ENCODE assay signal across 30 cellular contexts in the genomic region with DNA sequence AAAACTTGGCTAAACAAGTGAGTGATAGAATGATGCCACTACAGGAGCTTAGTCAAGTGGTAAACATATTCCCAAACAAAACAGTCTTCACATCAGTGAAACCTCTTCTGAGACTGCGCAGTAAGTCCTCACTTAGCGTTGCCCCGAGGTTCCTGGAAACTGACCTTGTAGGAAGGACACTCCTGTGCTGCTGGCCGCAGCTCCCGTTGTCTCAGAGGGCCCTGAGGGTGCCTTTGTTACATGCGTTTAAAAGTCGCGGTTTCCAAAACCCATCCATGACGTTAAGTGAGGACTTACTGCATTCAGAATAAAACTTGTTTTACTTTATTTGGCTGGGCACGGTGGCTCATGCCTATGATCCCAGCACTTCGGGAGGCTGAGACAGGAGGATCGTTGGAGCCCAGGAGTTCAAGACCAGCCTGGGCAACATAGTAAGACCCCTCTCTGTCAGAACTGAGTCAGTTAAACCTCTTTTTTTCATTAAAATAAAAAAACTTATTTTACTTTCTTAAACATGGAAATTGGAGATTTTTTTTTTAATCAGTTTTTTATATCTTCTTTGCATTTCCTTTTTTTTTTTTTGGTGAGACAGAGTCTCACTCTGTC. TPM values are rescaled to one million over a fixed set of nuclear protein-coding genes. Genes with fewer than 3 reads are reported as not detected.
DNase-seq lines count a peak whose midpoint lies in the region; ATAC-seq, FAIRE-seq and TF ChIP-seq lines count a peak whose summit lies in the region.
"Had no signal": no experiment of that assay in that cellular context is flagged by ENCODE, and none has a peak within 500 bp of the region (broad histone marks: within the 10 kb centered on the region; RNA-seq: fewer than 3 reads in every experiment).

No MANE protein-coding gene starts in this region.

- DNase-seq in left ventricle myocardium superior (peak; percentile 1), heart right ventricle (no peak), SK-N-MC (ENCODE audit: low read depth, low spot score) (no peak), H1 (ENCODE audit: low read depth in 1 of 2, low spot score in 2 of 2) (no peak), SK-N-DZ (ENCODE audit: low spot score) (no peak), iPS-NIHi7 (ENCODE audit: extremely low spot score) (no peak), mesendoderm (no peak)
- DNase-seq: ACHN; activated CD4-positive, alpha-beta T cell treated with anti-CD3 and anti-CD28 coated beads for 4 hours; BE2C; cortex of kidney; endodermal cell; esophagus squamous epithelium; foreskin melanocyte; HFFc6; hippocampal formation; Karpas-422; left ventricle myocardium inferior; NCI-H1436; NCI-H2107; NCI-H446; NCI-H774; ovary; RPMI8226; SK-N-SH; stimulated activated CD4-positive, alpha-beta T cell treated with anti-CD3 and anti-CD28 coated beads, Interleukin-2, amount 100 ng/mL, for 24 hours; stomach; thyroid gland had no signal

- H3K9me3 ChIP-seq in heart right ventricle (no peaks in the 10 kb centered on the region), SK-N-MC (ENCODE audit: low read depth, low read length) (no peaks in the 10 kb centered on the region), H1 (ENCODE audit: insufficient read depth in 2 of 2, low read depth in 1 of 2, low read length in 1 of 2) (no peaks in the 10 kb centered on the region)
- H3K9me3 ChIP-seq: BE2C, esophagus squamous epithelium, left ventricle myocardium inferior, ovary, SK-N-SH, stomach, thyroid gland had no signal

- H2BK120ac ChIP-seq in H1 (replicated peaks; ENCODE audit: low read depth, low read length), result peak overlapping the region; percentile 11
- no peak overlapping the region for H2BK120ac ChIP-seq in mesendoderm (ENCODE audit: low read depth, low read length)

- no peak overlapping the region for H3K4ac ChIP-seq in H1 (replicated peaks; ENCODE audit: insufficient read length, low read depth, low read length)
- H3K4ac ChIP-seq in mesendoderm (ENCODE audit: low read depth, low read length), result no peak overlapping the region

- H3K79me1 ChIP-seq in H1 (ENCODE audit: low read depth, low read length) (no peaks in the 10 kb centered on the region), mesendoderm (ENCODE audit: low read length) (no peaks in the 10 kb centered on the region)

- no peaks in the 10 kb centered on the region for H3K79me2 ChIP-seq in H1 (ENCODE audit: control insufficient read depth in 1 of 2, insufficient read depth in 2 of 2, low read length in 2 of 2)
- no peaks in the 10 kb centered on the region for H3K79me2 ChIP-seq in mesendoderm (ENCODE audit: control insufficient read depth, insufficient read depth, low read length)

- ATAC-seq in left ventricle myocardium superior, result no peak
- no peak for ATAC-seq in heart right ventricle

- H3K4me1 ChIP-seq in heart right ventricle, result no peaks in the 10 kb centered on the region
- peaks cover 0 to 16% (median 6%) of the 10 kb centered on the region in 4 experiments; a peak in 5 of 7 replicates for H3K4me1 ChIP-seq in H1 (replicated peaks in 1 of 4; ENCODE audit: control insufficient read depth in 3 of 4, insufficient read depth in 4 of 4, low read length in 3 of 4)
- no peaks in the 10 kb centered on the region for H3K4me1 ChIP-seq in mesendoderm (ENCODE audit: control insufficient read depth, low read depth, low read length)
- H3K4me1 ChIP-seq: BE2C, esophagus squamous epithelium, left ventricle myocardium inferior, stomach, thyroid gland had no signal

- no peak overlapping the region for H3K4me3 ChIP-seq in heart right ventricle
- H3K4me3 ChIP-seq in SK-N-MC, result no peak overlapping the region
- H3K4me3 ChIP-seq in H1 (ENCODE audit: extremely low read depth in 1 of 4, insufficient read depth in 2 of 4, low read depth in 3 of 4, low read length in 4 of 4), result no peak overlapping the region
- no peak overlapping the region for H3K4me3 ChIP-seq in mesendoderm (ENCODE audit: low read length)
- H3K4me3 ChIP-seq: esophagus squamous epithelium, left ventricle myocardium inferior, ovary, stomach, thyroid gland had no signal

- WGBS in heart right ventricle, 2 donors, result 94% methylated on average over 12 of the region's 12 CpGs
- WGBS in H1 (ENCODE audit: extremely low coverage in 1 of 2, insufficient coverage in 1 of 2, insufficient read length in 1 of 2, insufficient replicate concordance in 2 of 2, low coverage in 1 of 2, low lambda C conversion rate in 2 of 2, missing lambda C conversion rate in 1 of 2), 2 experiments, result 77% methylated on average over 12 of the region's 12 CpGs; no CpG with 5 or more reads in 1 of the 2 experiments
- no CpG with 5 or more reads among the region's 12 CpGs for WGBS in mesendoderm (ENCODE audit: extremely low coverage, insufficient coverage, low lambda C conversion rate)

- H2BK15ac ChIP-seq in H1 (ENCODE audit: low read length) (no peak overlapping the region; the same call in 1 of the 2 replicates), mesendoderm (replicated peaks; ENCODE audit: low read depth) (no peak overlapping the region)

- H3K27ac ChIP-seq in heart right ventricle (peak overlapping the region in 1 of 10 donors; percentile 47), SK-N-MC (peak overlapping the region; percentile 74), H1 (ENCODE audit: low read depth, low read length) (no peak overlapping the region), mesendoderm (ENCODE audit: low read depth, low read length) (no peak overlapping the region)
- H3K27ac ChIP-seq: esophagus squamous epithelium, HL-60, left ventricle myocardium inferior, ovary, stomach, thyroid gland had no signal

- peak overlapping the region; percentile 18; the same call in 1 of the 2 replicates for H2BK12ac ChIP-seq in H1 (ENCODE audit: low read depth, low read length)

- no peaks in the 10 kb centered on the region for H4K20me1 ChIP-seq in H1 (replicated peaks in 1 of 2; ENCODE audit: control insufficient read depth in 1 of 2, insufficient read depth in 2 of 2, low read length in 2 of 2)

- peak overlapping the region; percentile 77; the same call in 1 of the 2 replicates for H2BK20ac ChIP-seq in H1 (ENCODE audit: low read length)

- no peak overlapping the region for H4K5ac ChIP-seq in H1 (ENCODE audit: insufficient read length, low read depth, low read length)
- no peak overlapping the region for H4K5ac ChIP-seq in mesendoderm (ENCODE audit: low read length)

- H3K18ac ChIP-seq in H1 (ENCODE audit: extremely low read depth, low read length) (peak overlapping the region; percentile 48), mesendoderm (ENCODE audit: low read length) (no peak overlapping the region)

- 0 out of 2 replicates have a peak, but pooled peaks cover 2% of the 10 kb centered on the region for H3K23me2 ChIP-seq in H1 (ENCODE audit: low read depth, low read length)

- peak overlapping the region; percentile 86; the same call in 1 of the 2 replicates for H2BK5ac ChIP-seq in H1 (ENCODE audit: low read depth, low read length)
- no peak overlapping the region for H2BK5ac ChIP-seq in mesendoderm (ENCODE audit: low read length)

- no peaks in the 10 kb centered on the region for H3K27me3 ChIP-seq in heart right ventricle
- H3K27me3 ChIP-seq in H1 (replicated peaks in 1 of 4; ENCODE audit: control insufficient read depth in 3 of 4, extremely low read depth in 1 of 4, insufficient read depth in 3 of 4, low read length in 3 of 4), result no peaks in the 10 kb centered on the region
- H3K27me3 ChIP-seq in mesendoderm (ENCODE audit: insufficient read depth, low read length, poor library complexity), result no peaks in the 10 kb centered on the region
- H3K27me3 ChIP-seq: BE2C, esophagus squamous epithelium, ovary, stomach, thyroid gland had no signal

- no peak overlapping the region for H3K4me2 ChIP-seq in H1 (ENCODE audit: insufficient read depth in 1 of 2, low read depth in 2 of 2, low read length in 2 of 2)
- H3K4me2 ChIP-seq in mesendoderm (ENCODE audit: low read length), result no peak overlapping the region
- H3K4me2 ChIP-seq: SK-N-SH had no signal

- H2AK5ac ChIP-seq in H1 (ENCODE audit: low read depth, low read length) (no peak overlapping the region), mesendoderm (ENCODE audit: low read length) (no peak overlapping the region)

- no peak for TF ChIP-seq POLR2A in H1 (IDR thresholded peaks at IDR 0.05; ENCODE audit: control extremely low read depth in 1 of 2, low read depth in 2 of 2, low read length in 2 of 2)

- TF ChIP-seq EP300 in H1 (IDR thresholded peaks at IDR 0.05; ENCODE audit: borderline replicate concordance in 1 of 2, low read depth in 2 of 2, low read length in 2 of 2), result no peak

- TF ChIP-seq CTCF in heart right ventricle (IDR thresholded peaks at IDR 0.05), result no peak
- TF ChIP-seq CTCF in H1 (IDR thresholded peaks at IDR 0.05; ENCODE audit: control extremely low read depth in 1 of 3, insufficient read depth in 1 of 3, low read depth in 1 of 3, low read length in 3 of 3), result no peak

- no peak overlapping the region for H3K14ac ChIP-seq in H1 (ENCODE audit: insufficient read length)

- H2AFZ ChIP-seq in H1 (ENCODE audit: low read length), result no peak overlapping the region

- intact Hi-C loops in left ventricle myocardium superior (cut with micrococcal nuclease) (no loop called here), heart right ventricle (cut with DNase I) (no loop called here)

- no peak for FAIRE-seq in H1 (lab: Jason Lieb, UNC)
- FAIRE-seq: islet of Langerhans had no signal

- peaks cover 0 to 84% (median 37%) of the 10 kb centered on the region in 9 donors for H3K36me3 ChIP-seq in heart right ventricle
- H3K36me3 ChIP-seq in SK-N-MC (ENCODE audit: insufficient read depth, low read length), result peaks cover 32% of the 10 kb centered on the region
- peaks cover 4 to 18% (median 11%) of the 10 kb centered on the region in 4 experiments; a peak in 5 of 8 replicates for H3K36me3 ChIP-seq in H1 (ENCODE audit: control insufficient read depth in 2 of 4, insufficient read depth in 4 of 4, low read length in 3 of 4)
- peaks cover 3% of the 10 kb centered on the region for H3K36me3 ChIP-seq in mesendoderm (ENCODE audit: control insufficient read depth, insufficient read depth, low read length)
- H3K36me3 ChIP-seq: ovary had no signal

- no peak overlapping the region for H4K8ac ChIP-seq in H1 (ENCODE audit: extremely low read depth, insufficient read depth, low read length)
- no peak overlapping the region for H4K8ac ChIP-seq in mesendoderm (ENCODE audit: low read depth, low read length)

- H4K91ac ChIP-seq in H1 (replicated peaks; ENCODE audit: insufficient read length, low read length), result peak overlapping the region; percentile 20

- TF ChIP-seq RAD21 in H1 (IDR thresholded peaks at IDR 0.05 in 1 of 2, conservative IDR thresholded peaks at IDR 0.05 in 1 of 2; ENCODE audit: low read depth in 2 of 2, low read length in 2 of 2), result no peak

- H3K56ac ChIP-seq in H1 (replicated peaks; ENCODE audit: insufficient read length, low read depth, low read length) (no peak overlapping the region), mesendoderm (ENCODE audit: low read length) (no peak overlapping the region)

- no peak overlapping the region for H3K9ac ChIP-seq in SK-N-MC (ENCODE audit: insufficient read length)
- no peak overlapping the region for H3K9ac ChIP-seq in H1 (replicated peaks in 1 of 4; ENCODE audit: extremely low read depth in 1 of 4, low read depth in 3 of 4, low read length in 3 of 4)
- H3K9ac ChIP-seq in mesendoderm (ENCODE audit: low read length), result no peak overlapping the region
- H3K9ac ChIP-seq: SK-N-SH had no signal

- POLR2A ChIA-PET in H1 (lab: Charles Lee; ENCODE audit: partially characterized antibody), result interaction anchor here (1.9 kb wide), 1 partner anchor 11 kb away, joined by 7 read pairs; no protein-coding TSS in a partner anchor

- CTCF ChIA-PET in H1 (lab: Charles Lee; ENCODE audit: partially characterized antibody), result interaction anchor here (1.0 kb wide), 1 partner anchor 11 kb away, joined by 3 read pairs; no protein-coding TSS in a partner anchor

- no peak overlapping the region for H3K23ac ChIP-seq in H1 (ENCODE audit: insufficient read length)
- no peak overlapping the region for H3K23ac ChIP-seq in mesendoderm (ENCODE audit: low read length)

RNA-seq across cellular contexts. Expression of gene DIP2A, which starts 36.0 kb away (rescaled TPM):
- total RNA-seq in left ventricle myocardium superior (28.5 TPM), heart right ventricle (10 to 100 TPM; 19.7 to 24.9 (median 22.9) TPM)
- polyA plus RNA-seq in heart right ventricle (10 to 100 TPM in 1 of 2 donors, 1 to 10 TPM in 1; 9.4 to 45.2 TPM), H1 (2011; rRNA removed) (16.0 and 23.2 TPM in 2 replicates)
- 24.4 and 27.1 TPM in 2 replicates for total RNA-seq in H1 (2021; fragmentation: NEBNext Ultra II Directional; extraction: Animal tissue kit (Norgen Biotek cat#: 25700))
- polyA plus RNA-seq in H1 (2011; cell fraction: cytosol; rRNA removed), result 26.8 TPM
- polyA plus RNA-seq in H1 (2011; cell fraction: nucleus; rRNA removed), result 86.2 TPM
- polyA plus RNA-seq in H1 (2012, experiment 1 of 2), result 17.7 to 23.0 TPM (median 21.3 TPM) in 4 replicates
- polyA plus RNA-seq in H1 (2012, experiment 2 of 2), result 5.8 TPM
- polyA plus RNA-seq in H1 (2013, experiment 1 of 2), result 11.7 TPM
- polyA plus RNA-seq in H1 (2013, experiment 2 of 2), result 10.8 TPM
- polyA minus RNA-seq in H1 (2011; rRNA and poly(A)+ RNA removed), result 35.7 and 43.9 TPM in 2 replicates
- polyA minus RNA-seq in H1 (2011; cell fraction: cytosol; rRNA and poly(A)+ RNA removed), result 31.7 TPM
- polyA minus RNA-seq in H1 (2011; cell fraction: nucleus; rRNA and poly(A)+ RNA removed), result 62.1 TPM
- 14.0 and 17.4 TPM in 2 replicates for polyA plus RNA-seq in SK-N-DZ (2014; cell fraction: cytosol; rRNA removed)
- polyA plus RNA-seq in SK-N-DZ (2014; cell fraction: nucleus; rRNA removed), result 47.3 and 73.5 TPM in 2 replicates
- 8.4 TPM for polyA plus RNA-seq in mesendoderm (2013, experiment 1 of 2)
- polyA plus RNA-seq in mesendoderm (2013, experiment 2 of 2), result 8.3 TPM
